ENCODE assay signal across 1 cellular context in the genomic region with DNA sequence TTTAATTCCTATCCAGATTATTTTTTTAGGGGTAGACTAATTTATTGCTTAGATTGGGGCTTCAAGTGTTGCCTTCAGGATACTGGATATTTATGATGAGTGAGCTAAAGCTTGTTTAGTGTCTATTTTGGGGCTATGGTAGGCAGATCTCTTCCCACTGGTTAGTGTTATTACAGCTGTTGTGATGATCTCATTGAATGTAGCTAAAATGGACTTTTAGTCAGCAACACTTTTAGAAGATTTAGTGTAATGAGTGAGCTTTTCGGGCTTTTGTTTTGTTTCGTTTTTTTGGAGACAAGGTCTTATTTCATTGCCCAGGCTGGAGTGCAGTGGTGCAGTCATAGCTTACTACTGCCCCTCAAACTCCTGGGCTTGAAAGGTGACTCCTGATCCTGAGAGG.
TF ChIP-seq lines count a peak whose summit lies in the region.

No MANE protein-coding gene starts in this region.

TF ChIP-seq in HEK293, 187 proteins besides CTCF, POLR2A, EP300 and RAD21 (continued from another document and continues in another):
- TF ChIP-seq, protein P1, sequence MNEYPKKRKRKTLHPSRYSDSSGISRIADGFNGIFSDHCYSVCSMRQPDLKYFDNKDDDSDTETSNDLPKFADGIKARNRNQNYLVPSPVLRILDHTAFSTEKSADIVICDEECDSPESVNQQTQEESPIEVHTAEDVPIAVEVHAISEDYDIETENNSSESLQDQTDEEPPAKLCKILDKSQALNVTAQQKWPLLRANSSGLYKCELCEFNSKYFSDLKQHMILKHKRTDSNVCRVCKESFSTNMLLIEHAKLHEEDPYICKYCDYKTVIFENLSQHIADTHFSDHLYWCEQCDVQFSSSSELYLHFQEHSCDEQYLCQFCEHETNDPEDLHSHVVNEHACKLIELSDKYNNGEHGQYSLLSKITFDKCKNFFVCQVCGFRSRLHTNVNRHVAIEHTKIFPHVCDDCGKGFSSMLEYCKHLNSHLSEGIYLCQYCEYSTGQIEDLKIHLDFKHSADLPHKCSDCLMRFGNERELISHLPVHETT (tag by site-specific recombination; IDR thresholded peaks at IDR 0.05) = peak; percentile 72; the same call in 1 of the 2 replicates
- TF ChIP-seq WT1 (tag by site-specific recombination; IDR thresholded peaks at IDR 0.05) (0 out of 2 replicates have a peak, but pooled peaks have one; percentile 49), ZNF548 (tag by site-specific recombination; IDR thresholded peaks at IDR 0.05) (no peak), IKZF3 (tag by site-specific recombination; IDR thresholded peaks at IDR 0.05) (peak; percentile 78), ZNF660 (tag by site-specific recombination; IDR thresholded peaks at IDR 0.05) (0 out of 2 replicates have a peak, but pooled peaks have one; percentile 41), SETDB1 (IDR thresholded peaks at IDR 0.05; ENCODE audit: insufficient read length, low read length) (no peak), ZNF155 (tag by site-specific recombination; IDR thresholded peaks at IDR 0.05) (no peak), MYNN (tag by site-specific recombination; IDR thresholded peaks at IDR 0.05; ENCODE audit: borderline replicate concordance) (peak; percentile 76; the same call in 1 of the 2 replicates), ZNF701 (tag by site-specific recombination; IDR thresholded peaks at IDR 0.05) (no peak), ZNF366 (tag by site-specific recombination; conservative IDR thresholded peaks at IDR 0.05) (peak; percentile 69; the same call in 1 of the 2 replicates), ZNF341 (tag by site-specific recombination; IDR thresholded peaks at IDR 0.05; ENCODE audit: low read depth) (no peak), GLI4 (tag by site-specific recombination; IDR thresholded peaks at IDR 0.05) (no peak), ZNF335 (tag by site-specific recombination; conservative IDR thresholded peaks at IDR 0.05) (peak; percentile 56), ZNF707 (tag by site-specific recombination; IDR thresholded peaks at IDR 0.05) (no peak), ZNF132 (tag by site-specific recombination; IDR thresholded peaks at IDR 0.05; ENCODE audit: borderline replicate concordance) (no peak), ZXDB (tag by site-specific recombination; IDR thresholded peaks at IDR 0.05) (peak; percentile 77), ZBTB21 (tag by site-specific recombination; IDR thresholded peaks at IDR 0.05) (peak; percentile 50; the same call in 1 of the 2 replicates), ZNF558 (tag by site-specific recombination; IDR thresholded peaks at IDR 0.05) (peak; percentile 57), ZNF121 (tag by site-specific recombination; IDR thresholded peaks at IDR 0.05) (no peak), ZNF169 (tag by site-specific recombination; IDR thresholded peaks at IDR 0.05) (no peak), REPIN1 (tag by site-specific recombination; IDR thresholded peaks at IDR 0.05; ENCODE audit: low read depth) (no peak), ZNF600 (tag by site-specific recombination; IDR thresholded peaks at IDR 0.05) (peak; percentile 56), ZNF394 (tag by site-specific recombination; IDR thresholded peaks at IDR 0.05; ENCODE audit: borderline replicate concordance) (peak; percentile 34; the same call in 1 of the 2 replicates), ZNF501 (tag by site-specific recombination; IDR thresholded peaks at IDR 0.05) (no peak), ZNF2 (tag by site-specific recombination; IDR thresholded peaks at IDR 0.05) (peak; percentile 80; the same call in 1 of the 2 replicates), ZBTB20 (tag by site-specific recombination; IDR thresholded peaks at IDR 0.05) (no peak)
- TF ChIP-seq, protein P2, sequence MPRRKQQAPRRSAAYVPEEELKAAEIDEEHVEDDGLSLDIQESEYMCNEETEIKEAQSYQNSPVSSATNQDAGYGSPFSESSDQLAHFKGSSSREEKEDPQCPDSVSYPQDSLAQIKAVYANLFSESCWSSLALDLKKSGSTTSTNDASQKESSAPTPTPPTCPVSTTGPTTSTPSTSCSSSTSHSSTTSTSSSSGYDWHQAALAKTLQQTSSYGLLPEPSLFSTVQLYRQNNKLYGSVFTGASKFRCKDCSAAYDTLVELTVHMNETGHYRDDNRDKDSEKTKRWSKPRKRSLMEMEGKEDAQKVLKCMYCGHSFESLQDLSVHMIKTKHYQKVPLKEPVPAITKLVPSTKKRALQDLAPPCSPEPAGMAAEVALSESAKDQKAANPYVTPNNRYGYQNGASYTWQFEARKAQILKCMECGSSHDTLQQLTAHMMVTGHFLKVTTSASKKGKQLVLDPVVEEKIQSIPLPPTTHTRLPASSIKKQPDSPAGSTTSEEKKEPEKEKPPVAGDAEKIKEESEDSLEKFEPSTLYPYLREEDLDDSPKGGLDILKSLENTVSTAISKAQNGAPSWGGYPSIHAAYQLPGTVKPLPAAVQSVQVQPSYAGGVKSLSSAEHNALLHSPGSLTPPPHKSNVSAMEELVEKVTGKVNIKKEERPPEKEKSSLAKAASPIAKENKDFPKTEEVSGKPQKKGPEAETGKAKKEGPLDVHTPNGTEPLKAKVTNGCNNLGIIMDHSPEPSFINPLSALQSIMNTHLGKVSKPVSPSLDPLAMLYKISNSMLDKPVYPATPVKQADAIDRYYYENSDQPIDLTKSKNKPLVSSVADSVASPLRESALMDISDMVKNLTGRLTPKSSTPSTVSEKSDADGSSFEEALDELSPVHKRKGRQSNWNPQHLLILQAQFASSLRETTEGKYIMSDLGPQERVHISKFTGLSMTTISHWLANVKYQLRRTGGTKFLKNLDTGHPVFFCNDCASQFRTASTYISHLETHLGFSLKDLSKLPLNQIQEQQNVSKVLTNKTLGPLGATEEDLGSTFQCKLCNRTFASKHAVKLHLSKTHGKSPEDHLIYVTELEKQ (tag by site-specific recombination; IDR thresholded peaks at IDR 0.05; ENCODE audit: borderline replicate concordance) = peak; percentile 67
- TF ChIP-seq, protein P3, sequence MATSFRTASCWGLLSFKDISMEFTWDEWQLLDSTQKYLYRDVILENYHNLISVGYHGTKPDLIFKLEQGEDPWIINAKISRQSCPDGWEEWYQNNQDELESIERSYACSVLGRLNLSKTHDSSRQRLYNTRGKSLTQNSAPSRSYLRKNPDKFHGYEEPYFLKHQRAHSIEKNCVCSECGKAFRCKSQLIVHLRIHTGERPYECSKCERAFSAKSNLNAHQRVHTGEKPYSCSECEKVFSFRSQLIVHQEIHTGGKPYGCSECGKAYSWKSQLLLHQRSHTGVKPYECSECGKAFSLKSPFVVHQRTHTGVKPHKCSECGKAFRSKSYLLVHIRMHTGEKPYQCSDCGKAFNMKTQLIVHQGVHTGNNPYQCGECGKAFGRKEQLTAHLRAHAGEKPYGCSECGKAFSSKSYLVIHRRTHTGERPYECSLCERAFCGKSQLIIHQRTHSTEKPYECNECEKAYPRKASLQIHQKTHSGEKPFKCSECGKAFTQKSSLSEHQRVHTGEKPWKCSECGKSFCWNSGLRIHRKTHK (tag by site-specific recombination; IDR thresholded peaks at IDR 0.05) = no peak
- TF ChIP-seq, protein P4, sequence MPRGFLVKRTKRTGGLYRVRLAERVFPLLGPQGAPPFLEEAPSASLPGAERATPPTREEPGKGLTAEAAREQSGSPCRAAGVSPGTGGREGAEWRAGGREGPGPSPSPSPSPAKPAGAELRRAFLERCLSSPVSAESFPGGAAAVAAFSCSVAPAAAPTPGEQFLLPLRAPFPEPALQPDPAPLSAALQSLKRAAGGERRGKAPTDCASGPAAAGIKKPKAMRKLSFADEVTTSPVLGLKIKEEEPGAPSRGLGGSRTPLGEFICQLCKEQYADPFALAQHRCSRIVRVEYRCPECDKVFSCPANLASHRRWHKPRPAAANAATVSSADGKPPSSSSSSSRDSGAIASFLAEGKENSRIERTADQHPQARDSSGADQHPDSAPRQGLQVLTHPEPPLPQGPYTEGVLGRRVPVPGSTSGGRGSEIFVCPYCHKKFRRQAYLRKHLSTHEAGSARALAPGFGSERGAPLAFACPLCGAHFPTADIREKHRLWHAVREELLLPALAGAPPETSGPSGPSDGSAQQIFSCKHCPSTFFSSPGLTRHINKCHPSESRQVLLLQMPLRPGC (tag by site-specific recombination; IDR thresholded peaks at IDR 0.05) = peak; percentile 74
- TF ChIP-seq, protein P5, sequence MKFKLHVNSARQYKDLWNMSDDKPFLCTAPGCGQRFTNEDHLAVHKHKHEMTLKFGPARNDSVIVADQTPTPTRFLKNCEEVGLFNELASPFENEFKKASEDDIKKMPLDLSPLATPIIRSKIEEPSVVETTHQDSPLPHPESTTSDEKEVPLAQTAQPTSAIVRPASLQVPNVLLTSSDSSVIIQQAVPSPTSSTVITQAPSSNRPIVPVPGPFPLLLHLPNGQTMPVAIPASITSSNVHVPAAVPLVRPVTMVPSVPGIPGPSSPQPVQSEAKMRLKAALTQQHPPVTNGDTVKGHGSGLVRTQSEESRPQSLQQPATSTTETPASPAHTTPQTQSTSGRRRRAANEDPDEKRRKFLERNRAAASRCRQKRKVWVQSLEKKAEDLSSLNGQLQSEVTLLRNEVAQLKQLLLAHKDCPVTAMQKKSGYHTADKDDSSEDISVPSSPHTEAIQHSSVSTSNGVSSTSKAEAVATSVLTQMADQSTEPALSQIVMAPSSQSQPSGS (tag by site-specific recombination; IDR thresholded peaks at IDR 0.05; ENCODE audit: low read depth) = peak; percentile 66; the same call in 1 of the 2 replicates
- TF ChIP-seq, protein P6, sequence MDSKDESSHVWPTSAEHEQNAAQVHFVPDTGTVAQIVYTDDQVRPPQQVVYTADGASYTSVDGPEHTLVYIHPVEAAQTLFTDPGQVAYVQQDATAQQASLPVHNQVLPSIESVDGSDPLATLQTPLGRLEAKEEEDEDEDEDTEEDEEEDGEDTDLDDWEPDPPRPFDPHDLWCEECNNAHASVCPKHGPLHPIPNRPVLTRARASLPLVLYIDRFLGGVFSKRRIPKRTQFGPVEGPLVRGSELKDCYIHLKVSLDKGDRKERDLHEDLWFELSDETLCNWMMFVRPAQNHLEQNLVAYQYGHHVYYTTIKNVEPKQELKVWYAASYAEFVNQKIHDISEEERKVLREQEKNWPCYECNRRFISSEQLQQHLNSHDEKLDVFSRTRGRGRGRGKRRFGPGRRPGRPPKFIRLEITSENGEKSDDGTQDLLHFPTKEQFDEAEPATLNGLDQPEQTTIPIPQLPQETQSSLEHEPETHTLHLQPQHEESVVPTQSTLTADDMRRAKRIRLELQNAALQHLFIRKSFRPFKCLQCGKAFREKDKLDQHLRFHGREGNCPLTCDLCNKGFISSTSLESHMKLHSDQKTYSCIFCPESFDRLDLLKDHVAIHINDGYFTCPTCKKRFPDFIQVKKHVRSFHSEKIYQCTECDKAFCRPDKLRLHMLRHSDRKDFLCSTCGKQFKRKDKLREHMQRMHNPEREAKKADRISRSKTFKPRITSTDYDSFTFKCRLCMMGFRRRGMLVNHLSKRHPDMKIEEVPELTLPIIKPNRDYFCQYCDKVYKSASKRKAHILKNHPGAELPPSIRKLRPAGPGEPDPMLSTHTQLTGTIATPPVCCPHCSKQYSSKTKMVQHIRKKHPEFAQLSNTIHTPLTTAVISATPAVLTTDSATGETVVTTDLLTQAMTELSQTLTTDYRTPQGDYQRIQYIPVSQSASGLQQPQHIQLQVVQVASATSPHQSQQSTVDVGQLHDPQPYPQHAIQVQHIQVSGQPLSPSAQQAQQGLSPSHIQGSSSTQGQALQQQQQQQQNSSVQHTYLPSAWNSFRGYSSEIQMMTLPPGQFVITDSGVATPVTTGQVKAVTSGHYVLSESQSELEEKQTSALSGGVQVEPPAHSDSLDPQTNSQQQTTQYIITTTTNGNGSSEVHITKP (tag by site-specific recombination; IDR thresholded peaks at IDR 0.05) = peak; percentile 60
- TF ChIP-seq, protein P7, sequence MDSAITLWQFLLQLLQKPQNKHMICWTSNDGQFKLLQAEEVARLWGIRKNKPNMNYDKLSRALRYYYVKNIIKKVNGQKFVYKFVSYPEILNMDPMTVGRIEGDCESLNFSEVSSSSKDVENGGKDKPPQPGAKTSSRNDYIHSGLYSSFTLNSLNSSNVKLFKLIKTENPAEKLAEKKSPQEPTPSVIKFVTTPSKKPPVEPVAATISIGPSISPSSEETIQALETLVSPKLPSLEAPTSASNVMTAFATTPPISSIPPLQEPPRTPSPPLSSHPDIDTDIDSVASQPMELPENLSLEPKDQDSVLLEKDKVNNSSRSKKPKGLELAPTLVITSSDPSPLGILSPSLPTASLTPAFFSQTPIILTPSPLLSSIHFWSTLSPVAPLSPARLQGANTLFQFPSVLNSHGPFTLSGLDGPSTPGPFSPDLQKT (IDR thresholded peaks at IDR 0.05; ENCODE audit: borderline replicate concordance, low read depth, low read length) = no peak
- TF ChIP-seq, protein P8, sequence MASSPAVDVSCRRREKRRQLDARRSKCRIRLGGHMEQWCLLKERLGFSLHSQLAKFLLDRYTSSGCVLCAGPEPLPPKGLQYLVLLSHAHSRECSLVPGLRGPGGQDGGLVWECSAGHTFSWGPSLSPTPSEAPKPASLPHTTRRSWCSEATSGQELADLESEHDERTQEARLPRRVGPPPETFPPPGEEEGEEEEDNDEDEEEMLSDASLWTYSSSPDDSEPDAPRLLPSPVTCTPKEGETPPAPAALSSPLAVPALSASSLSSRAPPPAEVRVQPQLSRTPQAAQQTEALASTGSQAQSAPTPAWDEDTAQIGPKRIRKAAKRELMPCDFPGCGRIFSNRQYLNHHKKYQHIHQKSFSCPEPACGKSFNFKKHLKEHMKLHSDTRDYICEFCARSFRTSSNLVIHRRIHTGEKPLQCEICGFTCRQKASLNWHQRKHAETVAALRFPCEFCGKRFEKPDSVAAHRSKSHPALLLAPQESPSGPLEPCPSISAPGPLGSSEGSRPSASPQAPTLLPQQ (tag by site-specific recombination; IDR thresholded peaks at IDR 0.05) = peak; percentile 60
- TF ChIP-seq, protein P9, sequence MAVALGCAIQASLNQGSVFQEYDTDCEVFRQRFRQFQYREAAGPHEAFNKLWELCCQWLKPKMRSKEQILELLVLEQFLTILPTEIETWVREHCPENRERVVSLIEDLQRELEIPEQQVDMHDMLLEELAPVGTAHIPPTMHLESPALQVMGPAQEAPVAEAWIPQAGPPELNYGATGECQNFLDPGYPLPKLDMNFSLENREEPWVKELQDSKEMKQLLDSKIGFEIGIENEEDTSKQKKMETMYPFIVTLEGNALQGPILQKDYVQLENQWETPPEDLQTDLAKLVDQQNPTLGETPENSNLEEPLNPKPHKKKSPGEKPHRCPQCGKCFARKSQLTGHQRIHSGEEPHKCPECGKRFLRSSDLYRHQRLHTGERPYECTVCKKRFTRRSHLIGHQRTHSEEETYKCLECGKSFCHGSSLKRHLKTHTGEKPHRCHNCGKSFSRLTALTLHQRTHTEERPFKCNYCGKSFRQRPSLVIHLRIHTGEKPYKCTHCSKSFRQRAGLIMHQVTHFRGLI (tag by site-specific recombination; IDR thresholded peaks at IDR 0.05) = no peak
- TF ChIP-seq, protein P10, sequence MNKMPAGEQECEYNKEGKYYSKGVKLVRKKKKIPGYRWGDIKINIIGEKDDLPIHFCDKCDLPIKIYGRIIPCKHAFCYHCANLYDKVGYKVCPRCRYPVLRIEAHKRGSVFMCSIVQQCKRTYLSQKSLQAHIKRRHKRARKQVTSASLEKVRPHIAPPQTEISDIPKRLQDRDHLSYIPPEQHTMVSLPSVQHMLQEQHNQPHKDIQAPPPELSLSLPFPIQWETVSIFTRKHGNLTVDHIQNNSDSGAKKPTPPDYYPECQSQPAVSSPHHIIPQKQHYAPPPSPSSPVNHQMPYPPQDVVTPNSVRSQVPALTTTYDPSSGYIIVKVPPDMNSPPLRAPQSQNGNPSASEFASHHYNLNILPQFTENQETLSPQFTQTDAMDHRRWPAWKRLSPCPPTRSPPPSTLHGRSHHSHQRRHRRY (tag by site-specific recombination; IDR thresholded peaks at IDR 0.05) = no peak
